Comparison of ENCODE assay signal across 12 cellular contexts in genomic region chr6:144768676-144769599, GRCh38.
A peak's percentile ranks its signal among the peaks of the same experiment; 100 is the strongest.
DNase-seq lines count a peak whose midpoint lies in the region; ATAC-seq and TF ChIP-seq lines count a peak whose summit lies in the region.
"Had no signal": no experiment of that assay in that cellular context is flagged by ENCODE, and none has a peak within 500 bp of the region (broad histone marks: within the 10 kb centered on the region; RNA-seq: fewer than 3 reads in every experiment).

No MANE protein-coding gene starts in this region.

- peak overlapping the region; percentile 79 for H3K27ac ChIP-seq in iPS-20b (ENCODE audit: low read length)
- H3K27ac ChIP-seq: Peyer's patch had no signal

- no peaks in the 10 kb centered on the region for H3K9me3 Mint-ChIP-seq in type B pancreatic cell
- H3K9me3 Mint-ChIP-seq: activated CD4-positive, alpha-beta memory T cell treated with anti-CD3 and anti-CD28 coated beads for 36 hours had no signal

- no peak for ATAC-seq in HG02610 (IDR thresholded peaks at IDR 0.05; ENCODE audit: unreplicated experiment)

- H3K9ac ChIP-seq in iPS-20b (ENCODE audit: low read depth, low read length): no peak overlapping the region

- DNase-seq in Ammon's horn (ENCODE audit: low spot score): peak; percentile 52
- peak; percentile 89 for DNase-seq in NCI-H1105 (lab: John Stamatoyannopoulos, UW)
- peak; percentile 73 for DNase-seq in NCI-H748 treated with DMSO at 0.1 percent for 48 hours (lab: John Stamatoyannopoulos, UW)
- no peak for DNase-seq in type B pancreatic cell (ENCODE audit: extremely low spot score, unreplicated experiment)
- DNase-seq in stimulated activated CD4-positive, alpha-beta T cell treated with anti-CD3 and anti-CD28 coated beads, Interleukin-12 subunit alpha, Interleukin-12 subunit beta, amount 100 ng/mL, for 4 hours: no peak
- no peak for DNase-seq in LoVo (ENCODE audit: low spot score)
- DNase-seq: activated CD4-positive, alpha-beta memory T cell treated with anti-CD3 and anti-CD28 coated beads for 36 hours; activated gamma-delta T cell; MM.1S; Peyer's patch had no signal

- TF ChIP-seq CTCF in type B pancreatic cell (conservative IDR thresholded peaks at IDR 0.05): no peak

- H3K9me3 ChIP-seq in iPS-20b (ENCODE audit: insufficient read depth, low read depth, low read length): no peaks in the 10 kb centered on the region
- H3K9me3 ChIP-seq: Peyer's patch had no signal

- peaks cover 5% of the 10 kb centered on the region for H3K36me3 Mint-ChIP-seq in type B pancreatic cell

- H3K4me1 ChIP-seq in iPS-20b (ENCODE audit: insufficient read depth, low read length): peaks cover 16% of the 10 kb centered on the region; the same call in 1 of the 2 replicates
- H3K4me1 ChIP-seq: Peyer's patch had no signal

- no peaks in the 10 kb centered on the region for H3K27me3 Mint-ChIP-seq in type B pancreatic cell
- H3K27me3 Mint-ChIP-seq: activated CD4-positive, alpha-beta memory T cell treated with anti-CD3 and anti-CD28 coated beads for 36 hours had no signal

- H3K27ac Mint-ChIP-seq in type B pancreatic cell: no peak overlapping the region
- H3K27ac Mint-ChIP-seq: activated CD4-positive, alpha-beta memory T cell treated with anti-CD3 and anti-CD28 coated beads for 36 hours had no signal

- H3K4me3 Mint-ChIP-seq in type B pancreatic cell: no peak overlapping the region
- H3K4me3 Mint-ChIP-seq: activated CD4-positive, alpha-beta memory T cell treated with anti-CD3 and anti-CD28 coated beads for 36 hours had no signal

- no peaks in the 10 kb centered on the region for H3K4me1 Mint-ChIP-seq in type B pancreatic cell (ENCODE audit: unreplicated experiment)

- H3K36me3 ChIP-seq in iPS-20b (ENCODE audit: insufficient read depth, low read depth, low read length): no peaks in the 10 kb centered on the region

- no peak overlapping the region for H3K4me3 ChIP-seq in iPS-20b (ENCODE audit: low read length)
- H3K4me3 ChIP-seq: Peyer's patch had no signal

- no peaks in the 10 kb centered on the region for H3K27me3 ChIP-seq in iPS-20b (ENCODE audit: insufficient read depth, low read length)
- H3K27me3 ChIP-seq: Peyer's patch had no signal

Comparison
In these comparisons a context has a peak if more than half of its experiments do, and no peak if none do; other contexts are left out.
1. DNase-seq: peak in Ammon's horn (single experiment), NCI-H1105 (single experiment) and NCI-H748 treated with DMSO at 0.1 percent for 48 hours (single experiment); none in type B pancreatic cell (single experiment), stimulated activated CD4-positive, alpha-beta T cell treated with anti-CD3 and anti-CD28 coated beads, Interleukin-12 subunit alpha, Interleukin-12 subunit beta, amount 100 ng/mL, for 4 hours (single experiment) and LoVo (single experiment).